In genomic region chr6:125294036-125294435, GRCh38 we compare ENCODE assay signal across 17 cellular contexts.
"Had no signal": no experiment of that assay in that cellular context is flagged by ENCODE, and none has a peak within 500 bp of the region (broad histone marks: within the 10 kb centered on the region; RNA-seq: fewer than 3 reads in every experiment).

No MANE protein-coding gene starts in this region.

- H3K27ac Mint-ChIP-seq: activated B cell treated with CpG ODN at 0.5 μM for 24 hours; activated CD8-positive, alpha-beta T cell treated with anti-CD3 and anti-CD28 coated beads for 36 hours; activated naive CD8-positive, alpha-beta T cell treated with anti-CD3 and anti-CD28 coated beads for 36 hours; endodermal cell; T-helper 2 cell treated with Interferon-gamma antibody and Interleukin-4, amounts not matched to agents 5 μg/mL and 100 μg/mL, for 36 hours had no signal

- H3K27me3 Mint-ChIP-seq: activated B cell treated with CpG ODN at 0.5 μM for 24 hours; activated CD8-positive, alpha-beta T cell treated with anti-CD3 and anti-CD28 coated beads for 36 hours; activated naive CD8-positive, alpha-beta T cell treated with anti-CD3 and anti-CD28 coated beads for 36 hours had no signal

- H3K9me3 ChIP-seq: ovary, spleen, stomach, testis, upper lobe of right lung had no signal

- H3K4me1 ChIP-seq: testis had no signal

- H3K36me3 ChIP-seq: ovary had no signal

- H3K4me3 ChIP-seq: ovary, spleen, stomach, testis, upper lobe of right lung had no signal

- H3K4me1 Mint-ChIP-seq: endodermal cell had no signal

- H3K4me3 Mint-ChIP-seq: activated B cell treated with CpG ODN at 0.5 μM for 24 hours; activated CD8-positive, alpha-beta T cell treated with anti-CD3 and anti-CD28 coated beads for 36 hours; activated naive CD8-positive, alpha-beta T cell treated with anti-CD3 and anti-CD28 coated beads for 36 hours; activated T-cell treated with anti-CD3 and anti-CD28 coated beads, Interleukin-2, amount 50 U/mL, for 4 hours; endodermal cell; T-helper 2 cell treated with Interferon-gamma antibody and Interleukin-4, amounts not matched to agents 5 μg/mL and 100 μg/mL, for 36 hours had no signal

- H3K9me3 Mint-ChIP-seq: activated B cell treated with CpG ODN at 0.5 μM for 24 hours had no signal

- H3K27me3 ChIP-seq: brain microvascular endothelial cell, ovary, spleen, stomach, testis, upper lobe of right lung had no signal

- H3K27ac ChIP-seq: brain microvascular endothelial cell, ovary, spleen, stomach, testis, upper lobe of right lung had no signal

- DNase-seq: activated B cell treated with CpG ODN at 0.5 μM for 24 hours; activated CD4-positive, alpha-beta T cell treated with anti-CD3 and anti-CD28 coated beads for 48 hours; activated CD8-positive, alpha-beta T cell treated with anti-CD3 and anti-CD28 coated beads for 36 hours; activated naive CD8-positive, alpha-beta T cell treated with anti-CD3 and anti-CD28 coated beads for 36 hours; activated T-cell treated with anti-CD3 and anti-CD28 coated beads, Interleukin-2, amount 50 U/mL, for 4 hours; brain microvascular endothelial cell; cerebellar nuclear complex; dermis blood vessel endothelial cell; endodermal cell; hippocampal formation; ovary; spleen; stomach; SW 1271; testis; upper lobe of right lung had no signal
